Comparison of ENCODE assay signal across 1 cellular context in genomic region chr11:503179-503981, GRCh38.
TF ChIP-seq lines count a peak whose summit lies in the region.

No MANE protein-coding gene starts in this region.

TF ChIP-seq in K562, 482 proteins besides CTCF, POLR2A, EP300 and RAD21 (continued from another document and continues in another):
- TF ChIP-seq CHD7 (IDR thresholded peaks at IDR 0.05; ENCODE audit: low read depth, low read length) (no peak), RBM25 (IDR thresholded peaks at IDR 0.05; ENCODE audit: low read depth, low read length, severe bottlenecking) (no peak), MYNN (IDR thresholded peaks at IDR 0.05) (no peak), MYNN (CRISPR knock-in tag; IDR thresholded peaks at IDR 0.05) (no peak), ZNF134 (CRISPR knock-in tag; conservative IDR thresholded peaks at IDR 0.05) (0 out of 2 replicates have a peak, but pooled peaks have one; percentile 15), SMARCA5 (IDR thresholded peaks at IDR 0.05) (no peak), TFE3 (CRISPR knock-in tag; IDR thresholded peaks at IDR 0.05) (no peak), MTA3 (IDR thresholded peaks at IDR 0.05; ENCODE audit: borderline replicate concordance) (no peak), NRF1 (conservative IDR thresholded peaks at IDR 0.05 in 1 of 2, IDR thresholded peaks at IDR 0.05 in 1 of 2) (no peak), KLF13 (tag; IDR thresholded peaks at IDR 0.05; ENCODE audit: borderline replicate concordance, low read depth) (no peak), ATF3 (IDR thresholded peaks at IDR 0.05) (peak; percentile 18; the same call in 1 of the 2 replicates), ATF3 (CRISPR knock-in tag; conservative IDR thresholded peaks at IDR 0.05) (no peak), CLOCK (CRISPR knock-in tag; IDR thresholded peaks at IDR 0.05; ENCODE audit: borderline replicate concordance) (no peak), CEBPZ (IDR thresholded peaks at IDR 0.05; ENCODE audit: borderline replicate concordance, low read depth, low read length) (no peak), ZNF655 (CRISPR knock-in tag; IDR thresholded peaks at IDR 0.05) (no peak), HES1 (IDR thresholded peaks at IDR 0.05; ENCODE audit: low read depth) (no peak), RREB1 (CRISPR knock-in tag; IDR thresholded peaks at IDR 0.05) (no peak), JUNB (CRISPR knock-in tag; conservative IDR thresholded peaks at IDR 0.05) (no peak)
